Comparison of ENCODE assay signal across 1 cellular context in the genomic region with DNA sequence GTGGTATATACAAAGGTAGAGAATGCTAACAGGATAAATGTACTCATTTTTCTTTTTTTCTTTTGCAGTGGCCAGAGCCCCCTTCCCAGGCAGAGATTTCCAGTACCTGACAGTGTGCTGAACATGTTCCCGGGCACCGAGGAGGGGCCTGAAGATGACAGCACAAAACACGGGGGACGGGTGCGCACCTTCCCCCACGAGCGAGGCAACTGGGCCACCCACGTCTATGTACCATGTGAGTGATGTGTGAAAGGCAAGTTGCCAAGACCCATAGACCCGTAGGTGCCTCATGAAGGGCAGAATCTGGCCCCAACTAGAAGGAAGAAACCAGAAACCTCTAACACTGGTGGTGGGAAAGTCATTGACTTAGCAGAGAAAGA.
TF ChIP-seq lines count a peak whose summit lies in the region.

No MANE protein-coding gene starts in this region.

TF ChIP-seq in GM12878, 131 proteins besides CTCF, POLR2A, EP300 and RAD21:
- TF ChIP-seq ZNF622 (IDR thresholded peaks at IDR 0.05) (no peak), CEBPB (IDR thresholded peaks at IDR 0.05; ENCODE audit: borderline replicate concordance in 1 of 2, low read depth in 2 of 2, low read length in 2 of 2) (no peak), SMC3 (IDR thresholded peaks at IDR 0.05; ENCODE audit: borderline replicate concordance, low read length) (no peak), TARDBP (IDR thresholded peaks at IDR 0.05; ENCODE audit: borderline replicate concordance) (no peak), ZNF592 (IDR thresholded peaks at IDR 0.05) (no peak), CBFB (IDR thresholded peaks at IDR 0.05; ENCODE audit: low read depth) (no peak), SRF (IDR thresholded peaks at IDR 0.05; ENCODE audit: low read depth in 2 of 2, low read length in 2 of 2) (no peak), LARP7 (IDR thresholded peaks at IDR 0.05) (no peak)
- TF ChIP-seq, protein P1, sequence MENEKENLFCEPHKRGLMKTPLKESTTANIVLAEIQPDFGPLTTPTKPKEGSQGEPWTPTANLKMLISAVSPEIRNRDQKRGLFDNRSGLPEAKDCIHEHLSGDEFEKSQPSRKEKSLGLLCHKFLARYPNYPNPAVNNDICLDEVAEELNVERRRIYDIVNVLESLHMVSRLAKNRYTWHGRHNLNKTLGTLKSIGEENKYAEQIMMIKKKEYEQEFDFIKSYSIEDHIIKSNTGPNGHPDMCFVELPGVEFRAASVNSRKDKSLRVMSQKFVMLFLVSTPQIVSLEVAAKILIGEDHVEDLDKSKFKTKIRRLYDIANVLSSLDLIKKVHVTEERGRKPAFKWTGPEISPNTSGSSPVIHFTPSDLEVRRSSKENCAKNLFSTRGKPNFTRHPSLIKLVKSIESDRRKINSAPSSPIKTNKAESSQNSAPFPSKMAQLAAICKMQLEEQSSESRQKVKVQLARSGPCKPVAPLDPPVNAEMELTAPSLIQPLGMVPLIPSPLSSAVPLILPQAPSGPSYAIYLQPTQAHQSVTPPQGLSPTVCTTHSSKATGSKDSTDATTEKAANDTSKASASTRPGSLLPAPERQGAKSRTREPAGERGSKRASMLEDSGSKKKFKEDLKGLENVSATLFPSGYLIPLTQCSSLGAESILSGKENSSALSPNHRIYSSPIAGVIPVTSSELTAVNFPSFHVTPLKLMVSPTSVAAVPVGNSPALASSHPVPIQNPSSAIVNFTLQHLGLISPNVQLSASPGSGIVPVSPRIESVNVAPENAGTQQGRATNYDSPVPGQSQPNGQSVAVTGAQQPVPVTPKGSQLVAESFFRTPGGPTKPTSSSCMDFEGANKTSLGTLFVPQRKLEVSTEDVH (IDR thresholded peaks at IDR 0.05; ENCODE audit: low read depth, partially characterized antibody), result no peak
- TF ChIP-seq, protein P2, sequence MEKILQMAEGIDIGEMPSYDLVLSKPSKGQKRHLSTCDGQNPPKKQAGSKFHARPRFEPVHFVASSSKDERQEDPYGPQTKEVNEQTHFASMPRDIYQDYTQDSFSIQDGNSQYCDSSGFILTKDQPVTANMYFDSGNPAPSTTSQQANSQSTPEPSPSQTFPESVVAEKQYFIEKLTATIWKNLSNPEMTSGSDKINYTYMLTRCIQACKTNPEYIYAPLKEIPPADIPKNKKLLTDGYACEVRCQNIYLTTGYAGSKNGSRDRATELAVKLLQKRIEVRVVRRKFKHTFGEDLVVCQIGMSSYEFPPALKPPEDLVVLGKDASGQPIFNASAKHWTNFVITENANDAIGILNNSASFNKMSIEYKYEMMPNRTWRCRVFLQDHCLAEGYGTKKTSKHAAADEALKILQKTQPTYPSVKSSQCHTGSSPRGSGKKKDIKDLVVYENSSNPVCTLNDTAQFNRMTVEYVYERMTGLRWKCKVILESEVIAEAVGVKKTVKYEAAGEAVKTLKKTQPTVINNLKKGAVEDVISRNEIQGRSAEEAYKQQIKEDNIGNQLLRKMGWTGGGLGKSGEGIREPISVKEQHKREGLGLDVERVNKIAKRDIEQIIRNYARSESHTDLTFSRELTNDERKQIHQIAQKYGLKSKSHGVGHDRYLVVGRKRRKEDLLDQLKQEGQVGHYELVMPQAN (conservative IDR thresholded peaks at IDR 0.05), result no peak
